8 cellular contexts compared by ENCODE assay signal in the genomic region with DNA sequence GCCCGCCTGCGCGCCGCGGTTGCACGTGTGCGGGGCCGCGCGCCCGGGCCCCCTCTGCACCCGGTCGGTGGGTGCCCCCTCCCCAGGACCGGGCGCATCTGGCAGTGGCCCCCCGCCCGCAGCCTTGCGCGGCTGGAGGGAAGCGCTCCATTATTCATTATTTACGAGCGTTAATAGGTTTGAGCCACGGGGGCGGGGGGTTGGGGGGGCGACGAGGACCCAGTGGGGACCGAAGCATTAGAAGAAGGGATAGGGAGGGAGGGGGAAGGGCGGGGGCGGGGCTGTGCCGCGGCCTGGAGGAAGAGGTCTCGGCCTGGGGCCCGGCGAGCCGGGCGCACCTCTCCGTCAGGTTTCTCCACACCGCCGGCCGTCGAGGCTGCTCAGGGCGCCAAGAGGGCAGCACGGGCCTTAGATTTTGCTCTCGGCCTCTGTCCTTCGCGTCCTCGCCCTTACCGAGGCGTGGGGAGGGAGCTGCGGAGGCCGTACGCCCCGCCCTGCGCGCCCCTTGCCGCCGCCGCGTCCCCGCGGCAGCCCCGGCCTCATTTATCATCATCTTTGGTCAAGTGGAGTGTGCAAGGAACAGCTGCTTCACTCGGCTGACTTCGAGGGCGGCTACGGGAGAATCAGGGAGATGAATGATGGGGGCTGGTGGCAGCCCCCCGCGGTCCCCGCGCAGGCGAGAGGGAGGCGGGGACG. TPM values are rescaled to one million over a fixed set of nuclear protein-coding genes. Genes with fewer than 3 reads are reported as not detected.
DNase-seq lines count a peak whose midpoint lies in the region; ATAC-seq and TF ChIP-seq lines count a peak whose summit lies in the region.

No MANE protein-coding gene starts in this region.

- ATAC-seq in GM18868 (IDR thresholded peaks at IDR 0.05; ENCODE audit: unreplicated experiment) (no peak), HG03135 (IDR thresholded peaks at IDR 0.05; ENCODE audit: unreplicated experiment) (no peak)

- peak overlapping the region; percentile 82 for H3K4me2 ChIP-seq in osteoblast (ENCODE audit: insufficient read depth, low read length)

- no peak overlapping the region for H3K27ac Mint-ChIP-seq in Calu3 (ENCODE audit: unreplicated experiment)

- H2AFZ ChIP-seq in osteoblast (ENCODE audit: low read length): no peak overlapping the region

- H3K9me3 Mint-ChIP-seq in Calu3 (ENCODE audit: low read depth, unreplicated experiment): no peaks in the 10 kb centered on the region

- peaks cover 38% of the 10 kb centered on the region for H3K4me1 Mint-ChIP-seq in Calu3 (ENCODE audit: low read depth, unreplicated experiment)

- H3K4me1 ChIP-seq in HEK293 (ENCODE audit: control insufficient read depth, insufficient read depth, low read length) (peaks cover 39% of the 10 kb centered on the region), osteoblast (ENCODE audit: insufficient read depth, low read length) (peaks cover 22% of the 10 kb centered on the region)

- H3K36me3 ChIP-seq in HEK293 (ENCODE audit: control insufficient read depth in 2 of 2, insufficient read depth in 1 of 2, low read length in 2 of 2): peaks cover 0 to 4% of the 10 kb centered on the region in 2 experiments; a peak in 1 of 3 replicates
- no peaks in the 10 kb centered on the region for H3K36me3 ChIP-seq in osteoblast (ENCODE audit: insufficient read depth, low read length)

- no peak for TF ChIP-seq CTCF in Calu3 (IDR thresholded peaks at IDR 0.05; ENCODE audit: unreplicated experiment)
- no peak for TF ChIP-seq CTCF in HEK293 (tag by site-specific recombination; IDR thresholded peaks at IDR 0.05)
- TF ChIP-seq CTCF in fibroblast of mammary gland (conservative IDR thresholded peaks at IDR 0.05; ENCODE audit: control insufficient read depth, insufficient read depth, low read depth, low read length): no peak
- TF ChIP-seq CTCF in osteoblast (IDR thresholded peaks at IDR 0.05; ENCODE audit: extremely low read depth, low read depth, low read length): no peak

- intact Hi-C loops in Calu3 (cut with micrococcal nuclease; ENCODE audit: unreplicated experiment): loop anchor here (10.0 kb wide), 1 partner anchor 48 kb away; no protein-coding TSS in a partner anchor

- DNase-seq in Calu3 (peak; percentile 8), UCSD-AML1 (lab: John Stamatoyannopoulos, UW; ENCODE audit: unreplicated experiment) (peak; percentile 47), fibroblast of mammary gland (ENCODE audit: low read depth) (no peak), osteoblast (ENCODE audit: insufficient read length, low spot score, missing footprints) (no peak), AG20443 (ENCODE audit: low spot score) (no peak)

- H3K9me3 ChIP-seq in HEK293 (ENCODE audit: control insufficient read depth, insufficient read depth, low read depth, low read length) (no peaks in the 10 kb centered on the region), osteoblast (ENCODE audit: low read depth, low read length) (no peaks in the 10 kb centered on the region)

- H3K4me3 ChIP-seq in HEK293 (ENCODE audit: low read depth, low read length) (peak overlapping the region; percentile 38), fibroblast of mammary gland (ENCODE audit: control insufficient read depth, low read depth, low read length) (peak overlapping the region; percentile 17), osteoblast (ENCODE audit: insufficient read depth, low read length) (peak overlapping the region; percentile 67)

- peak overlapping the region; percentile 97 for H3K27ac ChIP-seq in HEK293 (ENCODE audit: extremely low read depth, low read depth, low read length)
- H3K27ac ChIP-seq in osteoblast (ENCODE audit: low read depth, low read length): no peak overlapping the region

- H3K4me3 Mint-ChIP-seq in Calu3 (ENCODE audit: low read depth, unreplicated experiment): peak overlapping the region; percentile 65

- H3K79me2 ChIP-seq in osteoblast (ENCODE audit: insufficient read depth, low read length): peaks cover 24% of the 10 kb centered on the region

- no TSS peak for BruUV-seq in Calu3 (replicated peaks; lab: Mats Ljungman, UMichigan)

- no peaks in the 10 kb centered on the region for H3K27me3 ChIP-seq in osteoblast (ENCODE audit: insufficient read depth, low read length)

- POLR2A ChIA-PET in HEK293 (lab: Yijun Ruan, JAX): interaction anchor here (2.9 kb wide), 1 partner anchor 54 kb away, joined by 16 read pairs; a partner anchor contains a TSS

- H3K27me3 Mint-ChIP-seq in Calu3 (ENCODE audit: unreplicated experiment): no peaks in the 10 kb centered on the region

- peaks cover 73% of the 10 kb centered on the region for H4K20me1 ChIP-seq in osteoblast (ENCODE audit: insufficient read depth, low read length)

- CTCF ChIA-PET in Calu3 (lab: Charles Lee) (no interaction called here), HEK293 (lab: Yijun Ruan, JAX) (interaction anchor here (0.6 kb wide), 1 partner anchor 137 kb away, joined by 3 read pairs; no protein-coding TSS in a partner anchor)

- peaks cover 20% of the 10 kb centered on the region for H3K36me3 Mint-ChIP-seq in Calu3 (ENCODE audit: insufficient read depth, unreplicated experiment)

TF ChIP-seq in HEK293, 187 proteins besides CTCF, POLR2A, EP300 and RAD21 (continues in another document):
- TF ChIP-seq ZNF311 (tag by site-specific recombination; IDR thresholded peaks at IDR 0.05; ENCODE audit: borderline replicate concordance): no peak
- no peak for TF ChIP-seq ZNF701 (tag by site-specific recombination; IDR thresholded peaks at IDR 0.05)
- TF ChIP-seq, protein P1, sequence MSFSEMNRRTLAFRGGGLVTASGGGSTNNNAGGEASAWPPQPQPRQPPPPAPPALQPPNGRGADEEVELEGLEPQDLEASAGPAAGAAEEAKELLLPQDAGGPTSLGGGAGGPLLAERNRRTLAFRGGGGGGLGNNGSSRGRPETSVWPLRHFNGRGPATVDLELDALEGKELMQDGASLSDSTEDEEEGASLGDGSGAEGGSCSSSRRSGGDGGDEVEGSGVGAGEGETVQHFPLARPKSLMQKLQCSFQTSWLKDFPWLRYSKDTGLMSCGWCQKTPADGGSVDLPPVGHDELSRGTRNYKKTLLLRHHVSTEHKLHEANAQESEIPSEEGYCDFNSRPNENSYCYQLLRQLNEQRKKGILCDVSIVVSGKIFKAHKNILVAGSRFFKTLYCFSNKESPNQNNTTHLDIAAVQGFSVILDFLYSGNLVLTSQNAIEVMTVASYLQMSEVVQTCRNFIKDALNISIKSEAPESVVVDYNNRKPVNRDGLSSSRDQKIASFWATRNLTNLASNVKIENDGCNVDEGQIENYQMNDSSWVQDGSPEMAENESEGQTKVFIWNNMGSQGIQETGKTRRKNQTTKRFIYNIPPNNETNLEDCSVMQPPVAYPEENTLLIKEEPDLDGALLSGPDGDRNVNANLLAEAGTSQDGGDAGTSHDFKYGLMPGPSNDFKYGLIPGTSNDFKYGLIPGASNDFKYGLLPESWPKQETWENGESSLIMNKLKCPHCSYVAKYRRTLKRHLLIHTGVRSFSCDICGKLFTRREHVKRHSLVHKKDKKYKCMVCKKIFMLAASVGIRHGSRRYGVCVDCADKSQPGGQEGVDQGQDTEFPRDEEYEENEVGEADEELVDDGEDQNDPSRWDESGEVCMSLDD (tag by site-specific recombination; IDR thresholded peaks at IDR 0.05): peak; percentile 36; the same call in 1 of the 2 replicates
- 0 out of 2 replicates have a peak, but pooled peaks have one; percentile 38 for TF ChIP-seq ZNF184 (tag by site-specific recombination; IDR thresholded peaks at IDR 0.05)
- TF ChIP-seq, protein P2, sequence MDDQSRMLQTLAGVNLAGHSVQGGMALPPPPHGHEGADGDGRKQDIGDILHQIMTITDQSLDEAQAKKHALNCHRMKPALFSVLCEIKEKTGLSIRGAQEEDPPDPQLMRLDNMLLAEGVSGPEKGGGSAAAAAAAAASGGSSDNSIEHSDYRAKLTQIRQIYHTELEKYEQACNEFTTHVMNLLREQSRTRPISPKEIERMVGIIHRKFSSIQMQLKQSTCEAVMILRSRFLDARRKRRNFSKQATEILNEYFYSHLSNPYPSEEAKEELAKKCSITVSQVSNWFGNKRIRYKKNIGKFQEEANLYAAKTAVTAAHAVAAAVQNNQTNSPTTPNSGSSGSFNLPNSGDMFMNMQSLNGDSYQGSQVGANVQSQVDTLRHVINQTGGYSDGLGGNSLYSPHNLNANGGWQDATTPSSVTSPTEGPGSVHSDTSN (CRISPR knock-in tag; IDR thresholded peaks at IDR 0.05): no peak; the same call in 1 of the 2 replicates
- no peak for TF ChIP-seq ZNF664 (tag by site-specific recombination; IDR thresholded peaks at IDR 0.05)
- TF ChIP-seq ZNF624 (tag by site-specific recombination; IDR thresholded peaks at IDR 0.05): no peak
- TF ChIP-seq, protein P3, sequence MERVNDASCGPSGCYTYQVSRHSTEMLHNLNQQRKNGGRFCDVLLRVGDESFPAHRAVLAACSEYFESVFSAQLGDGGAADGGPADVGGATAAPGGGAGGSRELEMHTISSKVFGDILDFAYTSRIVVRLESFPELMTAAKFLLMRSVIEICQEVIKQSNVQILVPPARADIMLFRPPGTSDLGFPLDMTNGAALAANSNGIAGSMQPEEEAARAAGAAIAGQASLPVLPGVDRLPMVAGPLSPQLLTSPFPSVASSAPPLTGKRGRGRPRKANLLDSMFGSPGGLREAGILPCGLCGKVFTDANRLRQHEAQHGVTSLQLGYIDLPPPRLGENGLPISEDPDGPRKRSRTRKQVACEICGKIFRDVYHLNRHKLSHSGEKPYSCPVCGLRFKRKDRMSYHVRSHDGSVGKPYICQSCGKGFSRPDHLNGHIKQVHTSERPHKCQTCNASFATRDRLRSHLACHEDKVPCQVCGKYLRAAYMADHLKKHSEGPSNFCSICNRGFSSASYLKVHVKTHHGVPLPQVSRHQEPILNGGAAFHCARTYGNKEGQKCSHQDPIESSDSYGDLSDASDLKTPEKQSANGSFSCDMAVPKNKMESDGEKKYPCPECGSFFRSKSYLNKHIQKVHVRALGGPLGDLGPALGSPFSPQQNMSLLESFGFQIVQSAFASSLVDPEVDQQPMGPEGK (tag by site-specific recombination; IDR thresholded peaks at IDR 0.05): peak; percentile 0
- TF ChIP-seq ZNF16 (tag by site-specific recombination; IDR thresholded peaks at IDR 0.05; ENCODE audit: low read depth): no peak
- no peak for TF ChIP-seq GLI2 (tag by site-specific recombination; IDR thresholded peaks at IDR 0.05; ENCODE audit: borderline replicate concordance, low read depth)
- peak; percentile 51 for TF ChIP-seq KLF1 (tag by site-specific recombination; IDR thresholded peaks at IDR 0.05)
- peak; percentile 75 for TF ChIP-seq ZIC2 (tag by site-specific recombination; IDR thresholded peaks at IDR 0.05)

RNA-seq across cellular contexts. Expression of a gene that starts 54.2 kb away (rescaled TPM):
- 104 and 110 TPM in 2 replicates for total RNA-seq in Calu3 (2022)
- total RNA-seq in osteoblast: 115 and 133 TPM in 2 replicates

Comparison
In these comparisons a context has a peak if more than half of its experiments do, and no peak if none do; other contexts are left out.
1. DNase-seq: peak in Calu3 (single experiment) and UCSD-AML1 (single experiment); none in fibroblast of mammary gland (single experiment), osteoblast (single experiment) and AG20443 (single experiment).
2. H3K4me3 ChIP-seq: peak in every context shown above with its lines; median percentile 67 in osteoblast; 38 in HEK293; 17 in fibroblast of mammary gland.